Comparison of ENCODE assay signal across 29 cellular contexts in genomic region chr1:157944666-157945280, GRCh38. TPM values are rescaled to one million over a fixed set of nuclear protein-coding genes. Genes with fewer than 3 reads are reported as not detected.
DNase-seq lines count a peak whose midpoint lies in the region; ATAC-seq, FAIRE-seq and TF ChIP-seq lines count a peak whose summit lies in the region.
"Had no signal": no experiment of that assay in that cellular context is flagged by ENCODE, and none has a peak within 500 bp of the region (broad histone marks: within the 10 kb centered on the region; RNA-seq: fewer than 3 reads in every experiment).

No MANE protein-coding gene starts in this region.

- H3K27ac ChIP-seq in GM12878 (ENCODE audit: control insufficient read depth, insufficient read depth): no peak overlapping the region
- no peak overlapping the region for H3K27ac ChIP-seq in naive thymus-derived CD4-positive, alpha-beta T cell (ENCODE audit: low read depth, low read length)
- H3K27ac ChIP-seq: skin epidermis, thoracic aorta had no signal

- TF ChIP-seq RAD21 in GM12878 (IDR thresholded peaks at IDR 0.05; ENCODE audit: insufficient read depth, low read depth, low read length): no peak

- no peaks in the 10 kb centered on the region for H3K79me2 ChIP-seq in GM12878 (ENCODE audit: control insufficient read depth, insufficient read depth, low read length)

- H3K9me3 ChIP-seq in GM12878 (replicated peaks; ENCODE audit: control insufficient read depth, insufficient read depth, low read length): no peaks in the 10 kb centered on the region
- no peaks in the 10 kb centered on the region for H3K9me3 ChIP-seq in naive thymus-derived CD4-positive, alpha-beta T cell (ENCODE audit: control insufficient read depth in 2 of 3, low read length in 3 of 3)
- H3K9me3 ChIP-seq: thoracic aorta had no signal

- no peak for TF ChIP-seq CTCF in GM12878 (IDR thresholded peaks at IDR 0.05 in 2 of 3, conservative IDR thresholded peaks at IDR 0.05 in 1 of 3; ENCODE audit: control insufficient read depth in 2 of 3, extremely low read depth in 1 of 3, insufficient read depth in 1 of 3, low read depth in 3 of 3, low read length in 3 of 3)

- TF ChIP-seq POLR2A in GM12891 (IDR thresholded peaks at IDR 0.05; ENCODE audit: low read depth, low read length): no peak
- no peak for TF ChIP-seq POLR2A in GM12878 (IDR thresholded peaks at IDR 0.05; ENCODE audit: low read depth, low read length)
- no peak for TF ChIP-seq POLR2A in erythroblast (IDR thresholded peaks at IDR 0.05; ENCODE audit: low read length)

- in situ Hi-C loops in GM12878 (cut with MboI): loop anchor here (5.0 kb wide), 1 partner anchor 367 kb away; no protein-coding TSS in a partner anchor

- BruUV-seq in GM12878 (replicated peaks; lab: Mats Ljungman, UMichigan): no TSS peak

- peak overlapping the region; percentile 2 to 5 for H3K4me3 Mint-ChIP-seq in stimulated activated naive B cell treated with anti-CD40 and anti-IgM and Interleukin-4, amounts not matched to agents 10 μg/mL and 1 μg/mL and 100 μg/mL, for 72 hours
- H3K4me3 Mint-ChIP-seq in naive thymus-derived CD4-positive, alpha-beta T cell: no peak overlapping the region
- H3K4me3 Mint-ChIP-seq: activated CD8-positive, alpha-beta T cell treated with anti-CD3 and anti-CD28 coated beads for 36 hours; H9 had no signal

- H3K27me3 ChIP-seq in GM12878 (replicated peaks in 1 of 2; ENCODE audit: control insufficient read depth in 2 of 2, insufficient read depth in 2 of 2, low read length in 1 of 2): peaks cover 0 to 4% of the 10 kb centered on the region in 2 experiments; a peak in 2 of 4 replicates
- no peaks in the 10 kb centered on the region for H3K27me3 ChIP-seq in naive thymus-derived CD4-positive, alpha-beta T cell (ENCODE audit: control insufficient read depth in 2 of 2, insufficient read depth in 2 of 2, low read length in 2 of 2)

- CTCF ChIA-PET in GM12878 (lab: Yijun Ruan, JAX): interaction anchor here (1.8 kb wide), 1 partner anchor 254 kb away, joined by 7 read pairs; no protein-coding TSS in a partner anchor
- CTCF ChIA-PET in naive thymus-derived CD4-positive, alpha-beta T cell (lab: Charles Lee): no interaction called here

- FAIRE-seq in GM12891 (lab: Jason Lieb, UNC) (no peak), GM12878 (lab: Jason Lieb, UNC) (no peak)
- FAIRE-seq: HTR-8/SVneo had no signal

- peaks cover 3% of the 10 kb centered on the region; the same call in 1 of the 2 replicates for H3K4me1 ChIP-seq in GM12878 (ENCODE audit: control insufficient read depth, insufficient read depth, low read length)
- no peaks in the 10 kb centered on the region for H3K4me1 ChIP-seq in naive thymus-derived CD4-positive, alpha-beta T cell (ENCODE audit: control insufficient read depth in 2 of 2, insufficient read depth in 2 of 2, low read length in 2 of 2)

- no peak for TF ChIP-seq EP300 in GM12878 (IDR thresholded peaks at IDR 0.05; ENCODE audit: borderline replicate concordance in 1 of 2, control insufficient read depth in 1 of 2, low read depth in 2 of 2, low read length in 2 of 2)

- ATAC-seq in GM12878 (no peak), GM21447 (IDR thresholded peaks at IDR 0.05; ENCODE audit: unreplicated experiment) (no peak)
- peak; percentile 67 to 80 for ATAC-seq in stimulated activated naive B cell treated with anti-CD40 and anti-IgM and Interleukin-4, amounts not matched to agents 10 μg/mL and 1 μg/mL and 100 μg/mL, for 72 hours (replicated peaks)
- no peak for ATAC-seq in naive thymus-derived CD4-positive, alpha-beta T cell
- ATAC-seq: activated CD8-positive, alpha-beta T cell treated with anti-CD3 and anti-CD28 coated beads for 36 hours; PC-3 had no signal

- POLR2A ChIA-PET in GM12878 (lab: Charles Lee): no interaction called here
- POLR2A ChIA-PET in naive thymus-derived CD4-positive, alpha-beta T cell (lab: Charles Lee): interaction anchor here (0.6 kb wide), 1 partner anchor 110 kb away, joined by 3 read pairs; no protein-coding TSS in a partner anchor

- H3K9me3 Mint-ChIP-seq in stimulated activated naive B cell treated with anti-CD40 and anti-IgM and Interleukin-4, amounts not matched to agents 10 μg/mL and 1 μg/mL and 100 μg/mL, for 72 hours: no peaks in the 10 kb centered on the region
- H3K9me3 Mint-ChIP-seq in naive thymus-derived CD4-positive, alpha-beta T cell: no peaks in the 10 kb centered on the region
- H3K9me3 Mint-ChIP-seq: activated CD8-positive, alpha-beta T cell treated with anti-CD3 and anti-CD28 coated beads for 36 hours; H9 had no signal

- RAD21 ChIA-PET in GM12878 (lab: Charles Lee; ENCODE audit: unreplicated experiment): no interaction called here

- H3K4me1 Mint-ChIP-seq in stimulated activated naive B cell treated with anti-CD40 and anti-IgM and Interleukin-4, amounts not matched to agents 10 μg/mL and 1 μg/mL and 100 μg/mL, for 72 hours: peaks cover 24 to 31% of the 10 kb centered on the region in 2 donors
- peaks cover 0 to 5% (median 0%) of the 10 kb centered on the region in 7 donors for H3K4me1 Mint-ChIP-seq in naive thymus-derived CD4-positive, alpha-beta T cell

- H3K36me3 Mint-ChIP-seq in stimulated activated naive B cell treated with anti-CD40 and anti-IgM and Interleukin-4, amounts not matched to agents 10 μg/mL and 1 μg/mL and 100 μg/mL, for 72 hours: no peaks in the 10 kb centered on the region
- H3K36me3 Mint-ChIP-seq in naive thymus-derived CD4-positive, alpha-beta T cell: no peaks in the 10 kb centered on the region

- H3K4me2 ChIP-seq in GM12878 (ENCODE audit: control insufficient read depth, insufficient read depth): no peak overlapping the region

- 59% methylated on average over 5 of the region's 5 CpGs for WGBS in GM12878 (ENCODE audit: insufficient coverage, insufficient replicate concordance, low lambda C conversion rate, missing lambda C conversion rate)

- intact Hi-C loops in GM12878 (cut with micrococcal nuclease; ENCODE audit: unreplicated experiment): loop anchor here (5.0 kb wide), 2 partner anchors 172 to 362 kb away; no protein-coding TSS in a partner anchor
- intact Hi-C loops in naive thymus-derived CD4-positive, alpha-beta T cell (cut with micrococcal nuclease): no loop called here

- H3K9ac ChIP-seq in GM12878 (ENCODE audit: control insufficient read depth, insufficient read depth, low read length): no peak overlapping the region

- SMC1A ChIA-PET in GM12878 (lab: Charles Lee; ENCODE audit: uncharacterized antibody, unreplicated experiment): interaction anchor here (0.6 kb wide), 1 partner anchor 365 kb away, joined by 3 read pairs; no protein-coding TSS in a partner anchor

- H4K20me1 ChIP-seq in GM12878 (ENCODE audit: control insufficient read depth, insufficient read depth): no peaks in the 10 kb centered on the region

- H3K36me3 ChIP-seq in GM12878 (ENCODE audit: control insufficient read depth in 2 of 2, insufficient read depth in 2 of 2, low read length in 1 of 2): no peaks in the 10 kb centered on the region
- no peaks in the 10 kb centered on the region for H3K36me3 ChIP-seq in naive thymus-derived CD4-positive, alpha-beta T cell (ENCODE audit: control insufficient read depth in 2 of 3, insufficient read depth in 3 of 3, low read length in 3 of 3)
- H3K36me3 ChIP-seq: thoracic aorta had no signal

- DNase-seq in GM12891 (ENCODE audit: insufficient read length, low spot score) (no peak), NOMO-1 treated with dmso at 0.1 percent for 144 hours (lab: John Stamatoyannopoulos, UW; ENCODE audit: unreplicated experiment) (peak; percentile 32), GM12878 (ENCODE audit: low read depth, low spot score) (no peak), erythroblast (lab: John Stamatoyannopoulos, UW) (no peak), A172 (ENCODE audit: low spot score) (no peak)
- no peak for DNase-seq in stimulated activated naive B cell treated with anti-CD40 and anti-IgM and Interleukin-4, amounts not matched to agents 10 μg/mL and 1 μg/mL and 100 μg/mL, for 72 hours
- DNase-seq in naive thymus-derived CD4-positive, alpha-beta T cell: no peak
- DNase-seq: activated CD4-positive, CD25-positive, alpha-beta regulatory T cell treated with anti-CD3 and anti-CD28 coated beads, Interleukin-2, amount 50 U/mL, for 72 hours; activated CD8-positive, alpha-beta T cell treated with anti-CD3 and anti-CD28 coated beads for 36 hours; activated gamma-delta T cell; activated T-cell treated with anti-CD3 and anti-CD28 coated beads for 4 hours; cerebellar nuclear complex; GDM1; H9; KG1; mammary epithelial cell; NCI-H1048; NCI-H187; NCI-H526 treated with DMSO at 0.1 percent for 48 hours; occipital lobe; PC-3; SHP77 treated with DMSO at 0.1 percent for 48 hours; stimulated activated CD4-positive, alpha-beta T cell treated with anti-CD3 and anti-CD28 coated beads, Interleukin-2, amount 100 ng/mL, for 48 hours; stimulated activated naive CD4-positive, alpha-beta T cell; T-helper 1 cell had no signal

- H2AFZ ChIP-seq in GM12878 (ENCODE audit: control insufficient read depth, low read depth, low read length): no peak overlapping the region

- H3K27me3 Mint-ChIP-seq in stimulated activated naive B cell treated with anti-CD40 and anti-IgM and Interleukin-4, amounts not matched to agents 10 μg/mL and 1 μg/mL and 100 μg/mL, for 72 hours: peaks cover 7% of the 10 kb centered on the region in 2 donors
- H3K27me3 Mint-ChIP-seq in naive thymus-derived CD4-positive, alpha-beta T cell: peaks cover 0 to 19% (median 8%) of the 10 kb centered on the region in 5 donors

- no peak overlapping the region for H3K27ac Mint-ChIP-seq in stimulated activated naive B cell treated with anti-CD40 and anti-IgM and Interleukin-4, amounts not matched to agents 10 μg/mL and 1 μg/mL and 100 μg/mL, for 72 hours
- peak overlapping the region in 1 of 9 donors; percentile 1 for H3K27ac Mint-ChIP-seq in naive thymus-derived CD4-positive, alpha-beta T cell
- H3K27ac Mint-ChIP-seq: activated CD8-positive, alpha-beta T cell treated with anti-CD3 and anti-CD28 coated beads for 36 hours; H9 had no signal

- H3K4me3 ChIP-seq in GM12878: no peak overlapping the region
- H3K4me3 ChIP-seq in naive thymus-derived CD4-positive, alpha-beta T cell (ENCODE audit: low read length): no peak overlapping the region
- H3K4me3 ChIP-seq: skin epidermis, thoracic aorta had no signal

RNA-seq across cellular contexts. Expression of gene KIRREL1, which starts 48.7 kb away (rescaled TPM):
- not detected for polyA plus RNA-seq in GM12891 (2012; ENCODE audit: low read depth, missing spikeins)
- 0.13 TPM in 1 of 2 replicates, not detected in the other for total RNA-seq in GM12878 (2013; cell fraction: nucleolus; rRNA removed)
- total RNA-seq in GM12878 (2014; rRNA removed) (not detected in 2 replicates), GM12878 (2014; rRNA removed; fragmentation: Illumina TruSeq; extraction: Trizol) (not detected in 2 replicates), GM12878 (2021) (0.05 and 0.15 TPM in 2 replicates)
- not detected for polyA plus RNA-seq in GM12878 (2011; ENCODE audit: low read depth)
- polyA plus RNA-seq in GM12878 (2011; rRNA removed) (not detected in 2 replicates), GM12878 (2014; fragmentation: Illumina TruSeq; extraction: Trizol) (not detected in 2 replicates), GM12878 (2014; fragmentation: Nextera tagmentation; extraction: Ambion mirVana) (not detected), GM12878 (2014; rRNA removed) (not detected in 2 replicates), GM12878 (2016; fragmentation: Nextera tagmentation; extraction: Ambion mirVana) (not detected)
- polyA plus RNA-seq in GM12878 (2011; cell fraction: cytosol; rRNA removed): not detected in 2 replicates
- polyA plus RNA-seq in GM12878 (2011; cell fraction: nucleus; rRNA removed): not detected in 2 replicates
- not detected in 2 replicates for polyA plus RNA-seq in GM12878 (2012)
- polyA minus RNA-seq in GM12878 (2011; rRNA and poly(A)+ RNA removed): not detected in 2 replicates
- polyA minus RNA-seq in GM12878 (2011; cell fraction: cytosol; rRNA and poly(A)+ RNA removed): 0.27 and 0.42 TPM in 2 replicates
- 0.10 TPM in 1 of 2 replicates, not detected in the other for polyA minus RNA-seq in GM12878 (2011; cell fraction: nucleus; rRNA and poly(A)+ RNA removed)
- not detected for total RNA-seq in naive thymus-derived CD4-positive, alpha-beta T cell
- not detected for polyA plus RNA-seq in naive thymus-derived CD4-positive, alpha-beta T cell
- total RNA-seq in A172 (2014; rRNA removed; shearing (Covaris generic)): 145 and 179 TPM in 2 replicates

Comparison
In these comparisons a context has a peak if more than half of its experiments do, and no peak if none do; other contexts are left out.
1. ATAC-seq: peak in stimulated activated naive B cell treated with anti-CD40 and anti-IgM and Interleukin-4, amounts not matched to agents 10 μg/mL and 1 μg/mL and 100 μg/mL, for 72 hours (2 of 2); none in GM12878 (single experiment), naive thymus-derived CD4-positive, alpha-beta T cell (single experiment) and GM21447 (single experiment).
2. H3K4me3 Mint-ChIP-seq: peak in stimulated activated naive B cell treated with anti-CD40 and anti-IgM and Interleukin-4, amounts not matched to agents 10 μg/mL and 1 μg/mL and 100 μg/mL, for 72 hours (2 of 2); none in naive thymus-derived CD4-positive, alpha-beta T cell (0 of 10).
3. RNA of gene KIRREL1, which starts 48.7 kb away (total RNA-seq): 145 to 179 TPM in A172; 0.05 to 0.15 TPM in GM12878 and not detected in naive thymus-derived CD4-positive, alpha-beta T cell; every median in the first group is over 100 times any median in the second.